13 cellular contexts compared by ENCODE assay signal in genomic region chr3:60431599-60431958, GRCh38.
DNase-seq lines count a peak whose midpoint lies in the region; ATAC-seq and TF ChIP-seq lines count a peak whose summit lies in the region.
"Had no signal": no experiment of that assay in that cellular context is flagged by ENCODE, and none has a peak within 500 bp of the region (broad histone marks: within the 10 kb centered on the region; RNA-seq: fewer than 3 reads in every experiment).

No MANE protein-coding gene starts in this region.

- ATAC-seq in HG02852 (IDR thresholded peaks at IDR 0.05; ENCODE audit: unreplicated experiment) = no peak
- ATAC-seq: activated CD8-positive, alpha-beta T cell treated with anti-CD3 and anti-CD28 coated beads for 36 hours; stimulated activated memory B cell treated with anti-CD40 and anti-IgM and Interleukin-4, amounts not matched to agents 10 μg/mL and 1 μg/mL and 100 μg/mL, for 72 hours had no signal

- TF ChIP-seq CTCF in fibroblast of villous mesenchyme (IDR thresholded peaks at IDR 0.05; ENCODE audit: insufficient read depth, low read depth, low read length) (peak; percentile 40), tibial artery (IDR thresholded peaks at IDR 0.05) (no peak)

- no peak overlapping the region for H3K27ac ChIP-seq in tibial artery
- H3K27ac ChIP-seq: HL-60, SJSA1 had no signal

- no peaks in the 10 kb centered on the region for H3K27me3 ChIP-seq in tibial artery
- H3K27me3 ChIP-seq: SJSA1 had no signal

- no peaks in the 10 kb centered on the region for H3K9me3 ChIP-seq in tibial artery
- H3K9me3 ChIP-seq: SJSA1 had no signal

- DNase-seq in AG20443 (ENCODE audit: low spot score) (peak; percentile 10), H4 (ENCODE audit: low spot score) (peak; percentile 11), RPMI7951 (ENCODE audit: low read depth) (peak; percentile 4), fibroblast of villous mesenchyme (ENCODE audit: low read depth) (peak; percentile 44), tibial artery (no peak), NCI-H2029 (lab: John Stamatoyannopoulos, UW) (no peak)
- DNase-seq in activated CD4-positive, alpha-beta T cell treated with anti-CD3 and anti-CD28 coated beads for 4 hours = no peak
- DNase-seq: activated CD8-positive, alpha-beta T cell treated with anti-CD3 and anti-CD28 coated beads for 36 hours; NCI-H187 treated with DMSO at 0.1 percent for 48 hours had no signal

- intact Hi-C loops in tibial artery (cut with DNase I; ENCODE audit: low total_unique reads) = no loop called here

- no peaks in the 10 kb centered on the region for H3K4me1 ChIP-seq in tibial artery
- H3K4me1 ChIP-seq: SJSA1 had no signal

- H3K4me3 ChIP-seq in fibroblast of villous mesenchyme (ENCODE audit: low read depth, low read length) (no peak overlapping the region), tibial artery (no peak overlapping the region)
- H3K4me3 ChIP-seq: SJSA1 had no signal

- no peaks in the 10 kb centered on the region for H3K36me3 ChIP-seq in tibial artery
- H3K36me3 ChIP-seq: SJSA1 had no signal

Comparison
In these comparisons a context has a peak if more than half of its experiments do, and no peak if none do; other contexts are left out.
1. DNase-seq: peak in AG20443 (single experiment), H4 (single experiment), RPMI7951 (single experiment) and fibroblast of villous mesenchyme (single experiment); none in tibial artery (0 of 2), NCI-H2029 (single experiment) and activated CD4-positive, alpha-beta T cell treated with anti-CD3 and anti-CD28 coated beads for 4 hours (0 of 2).